ENCODE assay signal across 25 cellular contexts in genomic region chr11:44333271-44334218, GRCh38. TPM values are rescaled to one million over a fixed set of nuclear protein-coding genes. Genes with fewer than 3 reads are reported as not detected.
DNase-seq lines count a peak whose midpoint lies in the region; TF ChIP-seq lines count a peak whose summit lies in the region.
"Had no signal": no experiment of that assay in that cellular context is flagged by ENCODE, and none has a peak within 500 bp of the region (broad histone marks: within the 10 kb centered on the region; RNA-seq: fewer than 3 reads in every experiment).

No MANE protein-coding gene starts in this region.

- H3K4me1 ChIP-seq in mammary epithelial cell (ENCODE audit: insufficient read depth, low read length) (no peaks in the 10 kb centered on the region), HAP-1 (no peaks in the 10 kb centered on the region)
- H3K4me1 ChIP-seq: upper lobe of left lung had no signal

- no peak overlapping the region for H3K4me2 ChIP-seq in mammary epithelial cell (ENCODE audit: insufficient read depth, low read depth, low read length)
- H3K4me2 ChIP-seq: BLaER1 treated with 17β-estradiol and CSF1 and Interleukin-3, amounts not matched to agents 10 nM and 100 nM had no signal

- DNase-seq in NOMO-1 treated with DMSO at 0.1 percent for 48 hours (lab: John Stamatoyannopoulos, UW; ENCODE audit: unreplicated experiment): peak; percentile 25
- no peak for DNase-seq in NOMO-1 treated with dmso at 0.1 percent for 144 hours (lab: John Stamatoyannopoulos, UW; ENCODE audit: unreplicated experiment)
- DNase-seq in OCI-M1 (lab: John Stamatoyannopoulos, UW): peak; percentile 83
- DNase-seq in mammary epithelial cell: peak; percentile 21
- DNase-seq in posterior vena cava (ENCODE audit: low spot score): peak; percentile 42
- DNase-seq in SHP77 treated with DMSO at 0.1 percent for 48 hours (lab: John Stamatoyannopoulos, UW): no peak
- no peak for DNase-seq in HAP-1 (ENCODE audit: low spot score in 2 of 2)
- no peak for DNase-seq in islet precursor cell
- DNase-seq: 8988T; activated CD4-positive, alpha-beta memory T cell treated with anti-CD3 and anti-CD28 coated beads, Interleukin-2, amount 10 ng/mL, durations not matched to agents 7 days and 5 days; activated T-cell treated with anti-CD3 and anti-CD28 coated beads, Interleukin-2, amount 50 U/mL, for 48 hours; caudate nucleus; effector CD4-positive, alpha-beta T cell; heart right ventricle; KG1; kidney; mesendoderm; NCI-H510A; stimulated activated naive CD4-positive, alpha-beta T cell treated with Interleukin-2 at 50 U/mL for 16 hours; SW 1271 had no signal

- H3K9me3 ChIP-seq in mammary epithelial cell (replicated peaks; ENCODE audit: insufficient read depth, low read length): no peaks in the 10 kb centered on the region
- H3K9me3 ChIP-seq in HAP-1: no peaks in the 10 kb centered on the region
- H3K9me3 ChIP-seq: BLaER1 treated with 17β-estradiol and CSF1 and Interleukin-3, amounts not matched to agents 10 nM and 100 nM; heart right ventricle; upper lobe of left lung had no signal

- H3K4me3 ChIP-seq in mammary epithelial cell (replicated peaks in 1 of 3; ENCODE audit: insufficient read depth in 1 of 3, low read depth in 2 of 3, low read length in 3 of 3): no peak overlapping the region
- no peak overlapping the region for H3K4me3 ChIP-seq in HAP-1
- H3K4me3 ChIP-seq: BLaER1 treated with 17β-estradiol and CSF1 and Interleukin-3, amounts not matched to agents 10 nM and 100 nM; heart right ventricle; upper lobe of left lung had no signal

- 87% methylated on average over 13 of the region's 14 CpGs for WGBS in mammary epithelial cell (ENCODE audit: low coverage, missing lambda C conversion rate)

- no TSS peak for BruUV-seq in mammary epithelial cell (replicated peaks; lab: Mats Ljungman, UMichigan)

- H3K36me3 ChIP-seq in mammary epithelial cell (ENCODE audit: insufficient read depth, low read length) (no peaks in the 10 kb centered on the region), HAP-1 (replicated peaks) (no peaks in the 10 kb centered on the region)
- H3K36me3 ChIP-seq: BLaER1 treated with 17β-estradiol and CSF1 and Interleukin-3, amounts not matched to agents 10 nM and 100 nM; heart right ventricle; upper lobe of left lung had no signal

- CTCF ChIA-PET in mammary epithelial cell (lab: Charles Lee; ENCODE audit: low non-redundant PET): no interaction called here

- no peak overlapping the region for H3K9ac ChIP-seq in mammary epithelial cell (ENCODE audit: insufficient read depth, low read length)
- H3K9ac ChIP-seq: BLaER1 treated with 17β-estradiol and CSF1 and Interleukin-3, amounts not matched to agents 10 nM and 100 nM had no signal

- H3K79me2 ChIP-seq in mammary epithelial cell (ENCODE audit: insufficient read depth, low read length): no peaks in the 10 kb centered on the region

- H2AFZ ChIP-seq in mammary epithelial cell (ENCODE audit: low read depth, low read length): no peak overlapping the region

- no peaks in the 10 kb centered on the region for H4K20me1 ChIP-seq in mammary epithelial cell (ENCODE audit: insufficient read depth, low read length)

- no peak overlapping the region for H3K27ac ChIP-seq in mammary epithelial cell (ENCODE audit: insufficient read depth, low read depth, low read length)
- H3K27ac ChIP-seq: BLaER1 treated with 17β-estradiol and CSF1 and Interleukin-3, amounts not matched to agents 10 nM and 100 nM; heart right ventricle; HL-60; upper lobe of left lung had no signal

- TF ChIP-seq CTCF in mammary epithelial cell (conservative IDR thresholded peaks at IDR 0.05 in 1 of 2, IDR thresholded peaks at IDR 0.05 in 1 of 2; ENCODE audit: extremely low read depth in 1 of 2, insufficient read depth in 1 of 2, low read depth in 1 of 2, low read length in 2 of 2): no peak

- H3K27me3 ChIP-seq in mammary epithelial cell (ENCODE audit: insufficient read depth, low read length): peaks cover 12% of the 10 kb centered on the region
- peaks cover 43% of the 10 kb centered on the region for H3K27me3 ChIP-seq in HAP-1 (ENCODE audit: low read depth)

- dilution Hi-C loops in mammary epithelial cell (cut with HindIII; ENCODE audit: low sequenced_read_pairs): no loop called here

- in situ Hi-C loops in mammary epithelial cell (cut with MboI; ENCODE audit: low sequenced_read_pairs in 2 of 2) (no loop called here), HAP-1 (cut with MboI; ENCODE audit: low sequenced_read_pairs) (no loop called here)

- intact Hi-C loops in mammary epithelial cell (cut with micrococcal nuclease): no loop called here
- intact Hi-C loops in posterior vena cava (cut with DNase I): no loop called here

RNA-seq across cellular contexts. Expression of gene ALX4, which starts 23.6 kb away (rescaled TPM):
- total RNA-seq in mammary epithelial cell (under 1 TPM in 1 of 2 donors, not detected in 1; under 0.01 TPM), posterior vena cava (not detected)
- polyA plus RNA-seq in mammary epithelial cell: not detected
- polyA minus RNA-seq in mammary epithelial cell: not detected
- total RNA-seq: activated CD4-positive, alpha-beta memory T cell treated with anti-CD3 and anti-CD28 coated beads, Interleukin-2, amount 10 ng/mL, durations not matched to agents 7 days and 5 days; OCI-LY7; upper lobe of left lung had no signal
- polyA plus RNA-seq: neural cell had no signal

Comparison
In these comparisons a context has a peak if more than half of its experiments do, and no peak if none do; other contexts are left out.
1. DNase-seq: peak in NOMO-1 treated with DMSO at 0.1 percent for 48 hours (single experiment), OCI-M1 (single experiment), mammary epithelial cell (single experiment) and posterior vena cava (single experiment); none in NOMO-1 treated with dmso at 0.1 percent for 144 hours (single experiment), SHP77 treated with DMSO at 0.1 percent for 48 hours (single experiment), HAP-1 (0 of 2) and islet precursor cell (single experiment).